In genomic region chr6:122622404-122622938, GRCh38 we compare ENCODE assay signal across 19 cellular contexts. TPM values are rescaled to one million over a fixed set of nuclear protein-coding genes. Genes with fewer than 3 reads are reported as not detected.
DNase-seq lines count a peak whose midpoint lies in the region; ATAC-seq and TF ChIP-seq lines count a peak whose summit lies in the region.
"Had no signal": no experiment of that assay in that cellular context is flagged by ENCODE, and none has a peak within 500 bp of the region (broad histone marks: within the 10 kb centered on the region; RNA-seq: fewer than 3 reads in every experiment).

No MANE protein-coding gene starts in this region.

- peaks cover 24% of the 10 kb centered on the region for H3K4me1 Mint-ChIP-seq in progenitor cell of endocrine pancreas (ENCODE audit: low read depth)
- H3K4me1 Mint-ChIP-seq: activated naive CD8-positive, alpha-beta T cell treated with anti-CD3 and anti-CD28 coated beads for 36 hours; natural killer cell; T-cell had no signal

- DNase-seq in DMS 273 (lab: John Stamatoyannopoulos, UW; ENCODE audit: unreplicated experiment) = peak; percentile 10
- no peak for DNase-seq in DMS 273 treated with DMSO at 0.1 percent for 48 hours (lab: John Stamatoyannopoulos, UW)
- peak; percentile 88 for DNase-seq in NCI-H146 (lab: John Stamatoyannopoulos, UW)
- DNase-seq in astrocyte of the hippocampus (ENCODE audit: low read depth, low spot score) = peak; percentile 24
- no peak for DNase-seq in progenitor cell of endocrine pancreas (ENCODE audit: low spot score, unreplicated experiment)
- DNase-seq in stimulated activated CD4-positive, alpha-beta T cell treated with anti-CD3 and anti-CD28 coated beads, Interleukin-2, amount 100 ng/mL, for 24 hours = no peak
- DNase-seq: activated CD4-positive, alpha-beta memory T cell treated with anti-CD3 and anti-CD28 coated beads for 36 hours; activated naive CD8-positive, alpha-beta T cell treated with anti-CD3 and anti-CD28 coated beads for 36 hours; activated T-cell treated with anti-CD3 and anti-CD28 coated beads, Interleukin-2, amount 50 U/mL, for 48 hours; dorsolateral prefrontal cortex; erythroblast; GM23248; natural killer cell; stimulated activated naive CD8-positive, alpha-beta T cell treated with anti-CD3 and anti-CD28 coated beads, Interleukin-15, Interleukin-2, amounts not matched to agents 100 U/mL and 50 U/mL, for 24 hours; T-cell; upper lobe of left lung had no signal

- H3K27ac Mint-ChIP-seq in progenitor cell of endocrine pancreas = peak overlapping the region; percentile 38
- H3K27ac Mint-ChIP-seq: activated CD4-positive, alpha-beta memory T cell treated with anti-CD3 and anti-CD28 coated beads for 36 hours; activated naive CD8-positive, alpha-beta T cell treated with anti-CD3 and anti-CD28 coated beads for 36 hours; natural killer cell; T-cell had no signal

- peaks cover 3% of the 10 kb centered on the region for H3K36me3 Mint-ChIP-seq in progenitor cell of endocrine pancreas (ENCODE audit: insufficient read depth)
- H3K36me3 Mint-ChIP-seq: activated CD4-positive, alpha-beta memory T cell treated with anti-CD3 and anti-CD28 coated beads for 36 hours; activated naive CD8-positive, alpha-beta T cell treated with anti-CD3 and anti-CD28 coated beads for 36 hours; natural killer cell; T-cell had no signal

- no peak for ATAC-seq in GM21447 (IDR thresholded peaks at IDR 0.05; ENCODE audit: unreplicated experiment)
- no peak for ATAC-seq in HG03571 (IDR thresholded peaks at IDR 0.05; ENCODE audit: unreplicated experiment)
- ATAC-seq: natural killer cell; psoas muscle; stimulated activated naive CD8-positive, alpha-beta T cell treated with anti-CD3 and anti-CD28 coated beads, Interleukin-15, Interleukin-2, amounts not matched to agents 100 U/mL and 50 U/mL, for 24 hours; T-cell had no signal

- peaks cover 3% of the 10 kb centered on the region for H3K9me3 Mint-ChIP-seq in progenitor cell of endocrine pancreas (ENCODE audit: low read depth)
- H3K9me3 Mint-ChIP-seq: activated CD4-positive, alpha-beta memory T cell treated with anti-CD3 and anti-CD28 coated beads for 36 hours; activated naive CD8-positive, alpha-beta T cell treated with anti-CD3 and anti-CD28 coated beads for 36 hours; T-cell had no signal

- TF ChIP-seq CTCF in progenitor cell of endocrine pancreas (IDR thresholded peaks at IDR 0.05; ENCODE audit: unreplicated experiment) = no peak

- no peaks in the 10 kb centered on the region for H3K27me3 Mint-ChIP-seq in progenitor cell of endocrine pancreas

- peak overlapping the region; percentile 18 for H3K4me3 Mint-ChIP-seq in progenitor cell of endocrine pancreas (ENCODE audit: low read depth)
- H3K4me3 Mint-ChIP-seq: activated CD4-positive, alpha-beta memory T cell treated with anti-CD3 and anti-CD28 coated beads for 36 hours; activated naive CD8-positive, alpha-beta T cell treated with anti-CD3 and anti-CD28 coated beads for 36 hours; natural killer cell; T-cell had no signal

RNA-seq across cellular contexts. Expression of gene PKIB, which starts 12.3 kb away (rescaled TPM):
- 44.8 and 56.9 TPM in 2 replicates for total RNA-seq in progenitor cell of endocrine pancreas
- total RNA-seq: GM23248 had no signal

Comparison
In these comparisons a context has a peak if more than half of its experiments do, and no peak if none do; other contexts are left out.
1. DNase-seq: peak in DMS 273 (single experiment), NCI-H146 (single experiment) and astrocyte of the hippocampus (single experiment); none in DMS 273 treated with DMSO at 0.1 percent for 48 hours (single experiment), progenitor cell of endocrine pancreas (single experiment) and stimulated activated CD4-positive, alpha-beta T cell treated with anti-CD3 and anti-CD28 coated beads, Interleukin-2, amount 100 ng/mL, for 24 hours (0 of 2).